In genomic region chr7:129434846-129435318, GRCh38 we compare ENCODE assay signal across 2 cellular contexts.
TF ChIP-seq lines count a peak whose summit lies in the region.

No MANE protein-coding gene starts in this region.

TF ChIP-seq in GM23338, 12 proteins besides CTCF, POLR2A, EP300 and RAD21 (continued from another document):
- no peak for TF ChIP-seq ZNF114 (CRISPR knock-in tag; IDR thresholded peaks at IDR 0.05)
- TF ChIP-seq ZNF331 (CRISPR knock-in tag; IDR thresholded peaks at IDR 0.05; ENCODE audit: low read depth) = no peak
- TF ChIP-seq CREB1 (CRISPR knock-in tag; IDR thresholded peaks at IDR 0.05; ENCODE audit: low read depth) = no peak
- no peak for TF ChIP-seq STAT1 (IDR thresholded peaks at IDR 0.05; ENCODE audit: unreplicated experiment)
- TF ChIP-seq NANOG (IDR thresholded peaks at IDR 0.05; ENCODE audit: borderline replicate concordance) = no peak
- TF ChIP-seq POLR2AphosphoS5 (IDR thresholded peaks at IDR 0.05; ENCODE audit: low read depth) = no peak
- TF ChIP-seq EZH2phosphoT487 (IDR thresholded peaks at IDR 0.05; ENCODE audit: unreplicated experiment) = no peak
- no peak for TF ChIP-seq ZNF462 (CRISPR knock-in tag; IDR thresholded peaks at IDR 0.05)
- TF ChIP-seq REST (IDR thresholded peaks at IDR 0.05; ENCODE audit: unreplicated experiment) = no peak

TF ChIP-seq in SK-N-SH treated with all-trans-retinoic acid at 6 μM for 48 hours, 23 proteins besides CTCF, POLR2A, EP300 and RAD21 (continued from another document):
- TF ChIP-seq ZNF565 (CRISPR knock-in tag; conservative IDR thresholded peaks at IDR 0.05; ENCODE audit: low read depth) (no peak), SNAI2 (CRISPR knock-in tag; IDR thresholded peaks at IDR 0.05) (no peak)
